Comparison of ENCODE assay signal across 30 cellular contexts in the genomic region with DNA sequence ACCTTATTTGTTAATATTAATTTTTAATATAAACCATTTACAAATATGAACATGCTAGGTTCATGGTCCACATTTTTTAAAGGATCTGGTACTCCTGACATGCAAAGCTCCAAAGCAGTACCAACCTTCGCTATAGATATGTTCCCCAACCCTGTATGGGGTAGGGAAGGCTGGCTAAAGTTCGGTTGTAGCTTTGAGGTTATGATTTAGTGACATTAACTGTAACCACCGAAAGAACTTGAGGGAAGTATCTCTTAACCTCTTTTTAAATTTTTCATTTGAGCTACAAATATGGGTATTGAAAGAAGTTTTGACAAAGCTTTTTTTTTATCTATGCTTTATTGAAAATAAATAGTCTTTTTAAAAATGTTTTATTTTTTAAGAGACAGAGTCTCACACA.
"Had no signal": no experiment of that assay in that cellular context is flagged by ENCODE, and none has a peak within 500 bp of the region (broad histone marks: within the 10 kb centered on the region; RNA-seq: fewer than 3 reads in every experiment).

No MANE protein-coding gene starts in this region.

- ATAC-seq: activated CD8-positive, alpha-beta T cell treated with anti-CD3 and anti-CD28 coated beads for 36 hours; activated T-cell treated with anti-CD3 and anti-CD28 coated beads, Interleukin-2, amount 50 U/mL, for 72 hours; activated T-helper 17 cell treated with anti-CD3 and anti-CD28 coated beads, Interleukin-2, amount 50 U/mL, for 72 hours; Panc1 had no signal

- DNase-seq: activated CD4-positive, alpha-beta T cell treated with anti-CD3 and anti-CD28 coated beads, Interleukin-2, amount 10 ng/mL, durations not matched to agents 24 days and 14 days; activated CD4-positive, alpha-beta T cell treated with anti-CD3 and anti-CD28 coated beads, Interleukin-2, amount 50 U/mL, for 4 hours; activated CD8-positive, alpha-beta T cell treated with anti-CD3 and anti-CD28 coated beads for 36 hours; activated effector memory CD4-positive, alpha-beta T cell treated with anti-CD3 and anti-CD28 coated beads, Interleukin-2, amount 50 U/mL, for 16 hours; activated naive CD4-positive, alpha-beta T cell; activated naive CD4-positive, alpha-beta T cell treated with anti-CD3 and anti-CD28 coated beads, Interleukin-2, amount 50 U/mL, for 16 hours; activated naive CD8-positive, alpha-beta T cell treated with anti-CD3 and anti-CD28 coated beads for 36 hours; activated T-cell treated with anti-CD3 and anti-CD28 coated beads, Interleukin-2, amount 50 U/mL, for 1 hour; activated T-cell treated with anti-CD3 and anti-CD28 coated beads, Interleukin-2, amount 50 U/mL, for 72 hours; amniotic stem cell; aorta; colonic mucosa; MG63; NCI-H1092; NCI-H146; NCI-H187; NCI-H2029 treated with DMSO at 0.1 percent for 48 hours; NCI-H2107; NCI-H2171; NCI-H2227 treated with DMSO at 0.1 percent for 48 hours; NCI-H446; NCI-H524; NCI-H69; NCI-H82; SHP77 treated with DMSO at 0.1 percent for 48 hours; SK-N-SH had no signal

- H3K9ac ChIP-seq: SK-N-SH had no signal

- H3K27ac ChIP-seq: cardiac muscle cell, colonic mucosa, SJSA1 had no signal

- H3K27me3 ChIP-seq: cardiac muscle cell, colonic mucosa, MG63, SJSA1 had no signal

- H3K4me1 ChIP-seq: colonic mucosa had no signal

- H3K4me2 ChIP-seq: SK-N-SH had no signal

- H3K4me3 ChIP-seq: cardiac muscle cell, colonic mucosa, MG63, SJSA1 had no signal

- H3K36me3 ChIP-seq: cardiac muscle cell, colonic mucosa, MG63, SJSA1 had no signal
